In genomic region chr2:232422051-232422450, GRCh38 we compare ENCODE assay signal across 17 cellular contexts. TPM values are rescaled to one million over a fixed set of nuclear protein-coding genes. Genes with fewer than 3 reads are reported as not detected.
DNase-seq lines count a peak whose midpoint lies in the region; ATAC-seq and TF ChIP-seq lines count a peak whose summit lies in the region.
"Had no signal": no experiment of that assay in that cellular context is flagged by ENCODE, and none has a peak within 500 bp of the region (broad histone marks: within the 10 kb centered on the region; RNA-seq: fewer than 3 reads in every experiment).

No MANE protein-coding gene starts in this region.

- peaks cover 42% of the 10 kb centered on the region for H3K27me3 ChIP-seq in CD4-positive, alpha-beta T cell (ENCODE audit: control insufficient read depth, insufficient read depth, low read length)

- H3K9me3 ChIP-seq in CD4-positive, alpha-beta T cell (ENCODE audit: control insufficient read depth, low read length): no peaks in the 10 kb centered on the region

- peaks cover 10% of the 10 kb centered on the region for H3K4me1 Mint-ChIP-seq in CD4-positive, alpha-beta T cell (ENCODE audit: low read depth)
- peaks cover 20% of the 10 kb centered on the region for H3K4me1 Mint-ChIP-seq in Calu3 (ENCODE audit: low read depth, unreplicated experiment)
- H3K4me1 Mint-ChIP-seq in effector memory CD8-positive, alpha-beta T cell (ENCODE audit: low read depth in 2 of 2): peaks cover 4 to 10% of the 10 kb centered on the region in 2 donors
- peaks cover 9% of the 10 kb centered on the region for H3K4me1 Mint-ChIP-seq in neural crest cell

- TF ChIP-seq CTCF in CD4-positive, alpha-beta T cell (IDR thresholded peaks at IDR 0.05): no peak
- no peak for TF ChIP-seq CTCF in Calu3 (IDR thresholded peaks at IDR 0.05; ENCODE audit: unreplicated experiment)
- no peak for TF ChIP-seq CTCF in neural crest cell (conservative IDR thresholded peaks at IDR 0.05)

- peak overlapping the region; percentile 66 for H3K4me3 Mint-ChIP-seq in CD4-positive, alpha-beta T cell
- peak overlapping the region; percentile 43 for H3K4me3 Mint-ChIP-seq in Calu3 (ENCODE audit: low read depth, unreplicated experiment)
- H3K4me3 Mint-ChIP-seq in effector memory CD8-positive, alpha-beta T cell: peak overlapping the region; percentile 26 to 51
- peak overlapping the region; percentile 79 for H3K4me3 Mint-ChIP-seq in neural crest cell
- H3K4me3 Mint-ChIP-seq: activated CD4-positive, alpha-beta T cell treated with anti-CD3 and anti-CD28 coated beads, Interleukin-2, amount 10 ng/mL, durations not matched to agents 24 days and 14 days had no signal

- intact Hi-C loops in CD4-positive, alpha-beta T cell (cut with DNase I, micrococcal nuclease): no loop called here
- intact Hi-C loops in Calu3 (cut with micrococcal nuclease; ENCODE audit: unreplicated experiment): no loop called here

- H3K9me3 Mint-ChIP-seq in CD4-positive, alpha-beta T cell: peaks cover 3% of the 10 kb centered on the region
- peaks cover 7% of the 10 kb centered on the region for H3K9me3 Mint-ChIP-seq in Calu3 (ENCODE audit: low read depth, unreplicated experiment)
- no peaks in the 10 kb centered on the region for H3K9me3 Mint-ChIP-seq in effector memory CD8-positive, alpha-beta T cell
- H3K9me3 Mint-ChIP-seq in neural crest cell: peaks cover 4% of the 10 kb centered on the region

- H3K27ac Mint-ChIP-seq in CD4-positive, alpha-beta T cell: no peak overlapping the region
- peak overlapping the region; percentile 69 for H3K27ac Mint-ChIP-seq in Calu3 (ENCODE audit: unreplicated experiment)
- no peak overlapping the region for H3K27ac Mint-ChIP-seq in effector memory CD8-positive, alpha-beta T cell
- no peak overlapping the region for H3K27ac Mint-ChIP-seq in neural crest cell (ENCODE audit: unreplicated experiment)
- H3K27ac Mint-ChIP-seq: activated CD4-positive, alpha-beta T cell treated with anti-CD3 and anti-CD28 coated beads, Interleukin-2, amount 10 ng/mL, durations not matched to agents 24 days and 14 days had no signal

- CTCF ChIA-PET in CD4-positive, alpha-beta T cell (lab: Charles Lee): no interaction called here
- CTCF ChIA-PET in Calu3 (lab: Charles Lee): no interaction called here

- H3K36me3 Mint-ChIP-seq in CD4-positive, alpha-beta T cell (ENCODE audit: low read depth): no peaks in the 10 kb centered on the region
- peaks cover 7% of the 10 kb centered on the region for H3K36me3 Mint-ChIP-seq in Calu3 (ENCODE audit: insufficient read depth, unreplicated experiment)
- H3K36me3 Mint-ChIP-seq in effector memory CD8-positive, alpha-beta T cell (ENCODE audit: insufficient read depth): no peaks in the 10 kb centered on the region
- H3K36me3 Mint-ChIP-seq in neural crest cell (ENCODE audit: low read depth): peaks cover 3% of the 10 kb centered on the region

- no peak overlapping the region for H3K27ac ChIP-seq in CD4-positive, alpha-beta T cell (ENCODE audit: low read depth, low read length)
- H3K27ac ChIP-seq: right atrium auricular region had no signal

- POLR2A ChIA-PET in CD4-positive, alpha-beta T cell (lab: Charles Lee): no interaction called here

- no peak for ATAC-seq in CD4-positive, alpha-beta T cell (ENCODE audit: poor library complexity)
- ATAC-seq in effector memory CD8-positive, alpha-beta T cell (replicated peaks): no peak
- ATAC-seq in GM21717 (IDR thresholded peaks at IDR 0.05; ENCODE audit: unreplicated experiment): no peak
- ATAC-seq: left ventricle myocardium superior had no signal

- no TSS peak for BruUV-seq in Calu3 (replicated peaks; lab: Mats Ljungman, UMichigan)

- peaks cover 48% of the 10 kb centered on the region for H3K27me3 Mint-ChIP-seq in CD4-positive, alpha-beta T cell
- H3K27me3 Mint-ChIP-seq in Calu3 (ENCODE audit: unreplicated experiment) (peaks cover 48% of the 10 kb centered on the region), neural crest cell (ENCODE audit: low read depth) (peaks cover 90% of the 10 kb centered on the region)
- peaks cover 34 to 60% of the 10 kb centered on the region in 2 donors for H3K27me3 Mint-ChIP-seq in effector memory CD8-positive, alpha-beta T cell

- DNase-seq in CD4-positive, alpha-beta T cell: no peak
- DNase-seq in Calu3 (no peak), neural crest cell (ENCODE audit: low read depth, low spot score) (no peak), cortex of kidney (lab: John Stamatoyannopoulos, UW) (no peak), activated gamma-delta T cell (lab: John Stamatoyannopoulos, UW) (no peak)
- DNase-seq in effector memory CD8-positive, alpha-beta T cell: no peak
- DNase-seq: activated CD4-positive, alpha-beta T cell treated with anti-CD3 and anti-CD28 coated beads, Interleukin-2, amount 10 ng/mL, durations not matched to agents 24 days and 14 days; AML-193; amniotic stem cell; cerebellar nuclear complex; DMS53; HCEC 1CT; left ventricle myocardium superior; NCI-H1436; substantia nigra had no signal

RNA-seq across cellular contexts. Expression of gene ALPG, which starts 15.4 kb away (rescaled TPM):
- not detected for total RNA-seq in CD4-positive, alpha-beta T cell
- total RNA-seq in Calu3 (2022) (not detected in 2 replicates), neural crest cell (not detected in 2 replicates)
- total RNA-seq: activated CD4-positive, alpha-beta T cell treated with anti-CD3 and anti-CD28 coated beads, Interleukin-2, amount 10 ng/mL, durations not matched to agents 24 days and 14 days; left ventricle myocardium superior; right atrium auricular region had no signal

RNA-seq across cellular contexts. Expression of gene ALPI, which starts 33.9 kb away (rescaled TPM):
- total RNA-seq in CD4-positive, alpha-beta T cell: not detected
- total RNA-seq in Calu3 (2022) (not detected in 2 replicates), neural crest cell (not detected in 2 replicates)
- total RNA-seq: activated CD4-positive, alpha-beta T cell treated with anti-CD3 and anti-CD28 coated beads, Interleukin-2, amount 10 ng/mL, durations not matched to agents 24 days and 14 days; left ventricle myocardium superior; right atrium auricular region had no signal

RNA-seq across cellular contexts. Expression of gene ALPP, which starts 43.5 kb away (rescaled TPM):
- not detected for total RNA-seq in CD4-positive, alpha-beta T cell
- total RNA-seq in Calu3 (2022) (not detected in 2 replicates), neural crest cell (not detected in 2 replicates)
- total RNA-seq: activated CD4-positive, alpha-beta T cell treated with anti-CD3 and anti-CD28 coated beads, Interleukin-2, amount 10 ng/mL, durations not matched to agents 24 days and 14 days; left ventricle myocardium superior; right atrium auricular region had no signal
